13 cellular contexts compared by ENCODE assay signal in genomic region chr18:34837769-34838194, GRCh38.
A peak's percentile ranks its signal among the peaks of the same experiment; 100 is the strongest.
DNase-seq lines count a peak whose midpoint lies in the region; ATAC-seq and TF ChIP-seq lines count a peak whose summit lies in the region.
"Had no signal": no experiment of that assay in that cellular context is flagged by ENCODE, and none has a peak within 500 bp of the region (broad histone marks: within the 10 kb centered on the region; RNA-seq: fewer than 3 reads in every experiment).

No MANE protein-coding gene starts in this region.

- H3K27ac ChIP-seq in ascending aorta, result peak overlapping the region; percentile 77 to 85
- peak overlapping the region; percentile 61 for H3K27ac ChIP-seq in suprapubic skin

- no peaks in the 10 kb centered on the region for H3K27me3 ChIP-seq in ascending aorta
- no peaks in the 10 kb centered on the region for H3K27me3 ChIP-seq in suprapubic skin

- intact Hi-C loops in ascending aorta (cut with DNase I), result loop anchor here (2.0 to 5.0 kb wide), 2 partner anchors 43 to 205 kb away; partner anchors contain the start of gene MAPRE2

- TF ChIP-seq CTCF in ascending aorta (IDR thresholded peaks at IDR 0.05) (no peak), fibroblast of the aortic adventitia (IDR thresholded peaks at IDR 0.05; ENCODE audit: insufficient read depth, low read length) (no peak), suprapubic skin (IDR thresholded peaks at IDR 0.05) (no peak)

- no peaks in the 10 kb centered on the region for H3K36me3 ChIP-seq in ascending aorta
- H3K36me3 ChIP-seq in suprapubic skin, result no peaks in the 10 kb centered on the region

- TF ChIP-seq POLR2A in suprapubic skin (IDR thresholded peaks at IDR 0.05) (no peak), GM18505 (IDR thresholded peaks at IDR 0.05; ENCODE audit: borderline replicate concordance, extremely low read depth, insufficient read depth, insufficient read length) (no peak)

- H3K4me1 ChIP-seq in ascending aorta, result peaks cover 0 to 29% of the 10 kb centered on the region in 2 donors
- no peaks in the 10 kb centered on the region for H3K4me1 ChIP-seq in suprapubic skin

- H3K9me3 ChIP-seq in ascending aorta (no peaks in the 10 kb centered on the region), suprapubic skin (no peaks in the 10 kb centered on the region)
- H3K9me3 ChIP-seq: mucosa of descending colon, SK-N-SH had no signal

- no peak for ATAC-seq in GM18505 (IDR thresholded peaks at IDR 0.05; ENCODE audit: unreplicated experiment)
- ATAC-seq: activated CD4-positive, alpha-beta T cell treated with anti-CD3 and anti-CD28 coated beads for 36 hours; K562; mucosa of descending colon had no signal

- no peak for TF ChIP-seq EP300 in suprapubic skin (IDR thresholded peaks at IDR 0.05)

- peak overlapping the region in 1 of 2 donors; percentile 43 for H3K4me3 ChIP-seq in ascending aorta
- H3K4me3 ChIP-seq in fibroblast of the aortic adventitia (ENCODE audit: low read depth, low read length), result no peak overlapping the region
- H3K4me3 ChIP-seq in suprapubic skin, result no peak overlapping the region
- H3K4me3 ChIP-seq: K562, mucosa of descending colon had no signal

- WGBS in suprapubic skin, result 45% methylated on average over 3 of the region's 3 CpGs

- DNase-seq in ascending aorta (ENCODE audit: low spot score in 2 of 2) (no peak), fibroblast of the aortic adventitia (ENCODE audit: low read depth) (peak; percentile 82), middle frontal gyrus (ENCODE audit: extremely low spot score, low spot score) (peak; percentile 24), suprapubic skin (ENCODE audit: low spot score in 2 of 2) (no peak), RPMI8226 (no peak), GDM1 (lab: John Stamatoyannopoulos, UW) (no peak), mesenteric fat pad (ENCODE audit: low spot score) (no peak)
- DNase-seq: activated CD4-positive, alpha-beta T cell treated with anti-CD3 and anti-CD28 coated beads for 36 hours; mucosa of descending colon; NCI-H2081; SK-N-SH had no signal

Comparison
In these comparisons a context has a peak if more than half of its experiments do, and no peak if none do; other contexts are left out.
1. DNase-seq: peak in fibroblast of the aortic adventitia (single experiment) and middle frontal gyrus (single experiment); none in ascending aorta (0 of 2), suprapubic skin (0 of 2), RPMI8226 (single experiment), GDM1 (single experiment) and mesenteric fat pad (single experiment).